8 cellular contexts compared by ENCODE assay signal in genomic region chr9:137034709-137035506, GRCh38. TPM values are rescaled to one million over a fixed set of nuclear protein-coding genes. Genes with fewer than 3 reads are reported as not detected.
DNase-seq lines count a peak whose midpoint lies in the region; ATAC-seq and TF ChIP-seq lines count a peak whose summit lies in the region.

No MANE protein-coding gene starts in this region.

- no peaks in the 10 kb centered on the region for H3K27me3 Mint-ChIP-seq in IgD-negative memory B cell

- H2AFZ ChIP-seq in PC-3 (ENCODE audit: low read length) = peak overlapping the region; percentile 72

- H3K4me3 ChIP-seq in PC-3 (ENCODE audit: low read length) (peak overlapping the region; percentile 57), epithelial cell of esophagus (ENCODE audit: low read length) (no peak overlapping the region)

- H3K36me3 Mint-ChIP-seq in IgD-negative memory B cell = no peaks in the 10 kb centered on the region

- peak; percentile 78 for DNase-seq in PC-3
- peak; percentile 80 for DNase-seq in activated T-cell treated with anti-CD3 and anti-CD28 coated beads for 24 hours (ENCODE audit: low read depth)
- peak; percentile 86 for DNase-seq in epithelial cell of esophagus (ENCODE audit: low read depth)
- peak; percentile 79 for DNase-seq in myocyte (ENCODE audit: low read depth)
- peak; percentile 72 to 73 for DNase-seq in stimulated activated CD8-positive, alpha-beta memory T cell treated with anti-CD3 and anti-CD28 coated beads, Interleukin-4, amount 100 ng/mL, for 4 hours (ENCODE audit: low read depth in 2 of 2, low spot score in 1 of 2)

- H3K27me3 ChIP-seq in PC-3 (ENCODE audit: low read length) = no peaks in the 10 kb centered on the region

- H3K4me2 ChIP-seq in PC-3 (ENCODE audit: low read length) = peak overlapping the region; percentile 75

- H3K27ac ChIP-seq in 22Rv1 = peak overlapping the region; percentile 67
- no peak overlapping the region for H3K27ac ChIP-seq in PC-3 (ENCODE audit: low read length)

- H3K9me3 Mint-ChIP-seq in IgD-negative memory B cell = no peaks in the 10 kb centered on the region

- POLR2A ChIA-PET in PC-3 (lab: Charles Lee; ENCODE audit: unreplicated experiment) = interaction anchor here (0.6 kb wide), 1 partner anchor 87 kb away, joined by 3 read pairs; no protein-coding TSS in a partner anchor

- H3K79me2 ChIP-seq in PC-3 (ENCODE audit: low read length) = no peaks in the 10 kb centered on the region

- intact Hi-C loops in PC-3 (cut with micrococcal nuclease) = loop anchor here (1.0 to 5.0 kb wide), 2 partner anchors 87 to 248 kb away; no protein-coding TSS in a partner anchor

- peak overlapping the region; percentile 49 to 83 (median 62) for H3K27ac Mint-ChIP-seq in IgD-negative memory B cell

- no peaks in the 10 kb centered on the region for H3F3A ChIP-seq in PC-3 (ENCODE audit: low read length, unreplicated experiment)

- H4K20me1 ChIP-seq in PC-3 (ENCODE audit: low read length) = no peaks in the 10 kb centered on the region

- TF ChIP-seq CTCF in 22Rv1 (IDR thresholded peaks at IDR 0.05) (peak; percentile 95), PC-3 (conservative IDR thresholded peaks at IDR 0.05; ENCODE audit: low read depth, low read length) (peak; percentile 83), epithelial cell of esophagus (IDR thresholded peaks at IDR 0.05; ENCODE audit: insufficient read depth, low read depth, low read length, missing control alignments) (peak; percentile 92)

- H3K9me2 ChIP-seq in PC-3 (replicated peaks; ENCODE audit: low read length) = no peaks in the 10 kb centered on the region

- H3K9ac ChIP-seq in PC-3 (ENCODE audit: low read length) = no peak overlapping the region

- no peaks in the 10 kb centered on the region for H3K36me3 ChIP-seq in PC-3 (ENCODE audit: low read depth, low read length)

- H3K9me3 ChIP-seq in PC-3 (ENCODE audit: low read length) = no peaks in the 10 kb centered on the region

- CTCF ChIA-PET in PC-3 (lab: Charles Lee) = interaction anchor here (0.5 to 2.0 kb wide), 8 partner anchors 12 to 180 kb away, joined by 3 to 17 read pairs (median 3); partner anchors contain the start of gene CLIC3

- BruUV-seq in PC-3 (replicated peaks; lab: Mats Ljungman, UMichigan) = no TSS peak

- H3K4me1 Mint-ChIP-seq in IgD-negative memory B cell = peaks cover 18 to 28% (median 20%) of the 10 kb centered on the region in 3 donors

- H3K4me3 Mint-ChIP-seq in IgD-negative memory B cell = peak overlapping the region; percentile 57 to 90 (median 78)

- H3K4me1 ChIP-seq in PC-3 (ENCODE audit: insufficient read depth, low read length) = peaks cover 8% of the 10 kb centered on the region

- ATAC-seq in GM18511 (IDR thresholded peaks at IDR 0.05; ENCODE audit: unreplicated experiment) = peak; percentile 69
- ATAC-seq in PC-3 = peak; percentile 92

RNA-seq across cellular contexts. Expression of gene FUT7, which starts 3.0 kb away (rescaled TPM):
- polyA plus RNA-seq in IgD-negative memory B cell = 26.6 TPM
- total RNA-seq in PC-3 (2014; rRNA removed) = not detected in 2 replicates
- total RNA-seq in myocyte = not detected in 2 replicates
- polyA plus RNA-seq in myocyte (2012) = not detected

RNA-seq across cellular contexts. Expression of gene ABCA2, which starts 6.9 kb away (rescaled TPM):
- polyA plus RNA-seq in IgD-negative memory B cell = 3.9 TPM
- total RNA-seq in PC-3 (2014; rRNA removed) = 25.9 and 31.5 TPM in 2 replicates
- total RNA-seq in myocyte = 21.1 and 26.3 TPM in 2 replicates
- polyA plus RNA-seq in myocyte (2012) = 55.7 TPM

RNA-seq across cellular contexts. Expression of gene NPDC1, which starts 11.1 kb away (rescaled TPM):
- polyA plus RNA-seq in IgD-negative memory B cell = 2.0 TPM
- 25.4 and 33.3 TPM in 2 replicates for total RNA-seq in PC-3 (2014; rRNA removed)
- 4.8 TPM in 2 replicates for total RNA-seq in myocyte
- polyA plus RNA-seq in myocyte (2012) = 28.4 TPM

RNA-seq across cellular contexts. Expression of gene ENTPD2, which starts 19.0 kb away (rescaled TPM):
- not detected for polyA plus RNA-seq in IgD-negative memory B cell
- total RNA-seq in PC-3 (2014; rRNA removed) = 0.92 and 1.3 TPM in 2 replicates
- 0.13 and 0.68 TPM in 2 replicates for total RNA-seq in myocyte
- 0.05 TPM for polyA plus RNA-seq in myocyte (2012)

RNA-seq across cellular contexts. Expression of gene SAPCD2, which starts 35.4 kb away (rescaled TPM):
- 0.38 TPM for polyA plus RNA-seq in IgD-negative memory B cell
- total RNA-seq in PC-3 (2014; rRNA removed) (98.4 and 134 TPM in 2 replicates), myocyte (1.9 and 4.7 TPM in 2 replicates)
- 0.58 TPM for polyA plus RNA-seq in myocyte (2012)
